ENCODE assay signal across 19 cellular contexts in genomic region chr18:40810371-40810770, GRCh38.
A peak's percentile ranks its signal among the peaks of the same experiment; 100 is the strongest.
DNase-seq lines count a peak whose midpoint lies in the region; ATAC-seq and TF ChIP-seq lines count a peak whose summit lies in the region.
"Had no signal": no experiment of that assay in that cellular context is flagged by ENCODE, and none has a peak within 500 bp of the region (broad histone marks: within the 10 kb centered on the region; RNA-seq: fewer than 3 reads in every experiment).

No MANE protein-coding gene starts in this region.

- ATAC-seq in GM21786 (IDR thresholded peaks at IDR 0.05; ENCODE audit: unreplicated experiment) (no peak), GM21360 (IDR thresholded peaks at IDR 0.05; ENCODE audit: unreplicated experiment) (no peak)
- ATAC-seq: HCT116; natural killer cell treated with Interleukin-12 subunit alpha and Interleukin-12 subunit beta and Interleukin-15 and Interleukin-18, amount 100 ng/mL, for 72 hours had no signal

- no peak overlapping the region for H2AK5ac ChIP-seq in mesenchymal stem cell (ENCODE audit: low read length, severe bottlenecking)

- H4K8ac ChIP-seq in mesenchymal stem cell (ENCODE audit: low read length): no peak overlapping the region

- H3K36me3 ChIP-seq in mesenchymal stem cell (ENCODE audit: control insufficient read depth in 1 of 2, insufficient read depth in 2 of 2, low read depth in 1 of 2, low read length in 2 of 2): no peaks in the 10 kb centered on the region
- H3K36me3 ChIP-seq: uterus had no signal

- no peaks in the 10 kb centered on the region for H3K27me3 ChIP-seq in mesenchymal stem cell (ENCODE audit: control insufficient read depth in 1 of 2, insufficient read depth in 1 of 2, low read length in 2 of 2)
- H3K27me3 ChIP-seq: uterus had no signal

- H3K79me1 ChIP-seq in mesenchymal stem cell (replicated peaks; ENCODE audit: low read length, poor library complexity, severe bottlenecking): no peaks in the 10 kb centered on the region

- no peak overlapping the region for H2BK120ac ChIP-seq in mesenchymal stem cell (ENCODE audit: low read depth, low read length)

- H2BK12ac ChIP-seq in mesenchymal stem cell (ENCODE audit: low read length in 2 of 2): no peak overlapping the region

- no peak overlapping the region for H4K91ac ChIP-seq in mesenchymal stem cell (ENCODE audit: low read length)

- no peak overlapping the region for H3K23ac ChIP-seq in mesenchymal stem cell (ENCODE audit: low read length in 2 of 2)

- H3K4ac ChIP-seq in mesenchymal stem cell (ENCODE audit: low read depth in 1 of 2, low read length in 2 of 2): no peak overlapping the region

- no peak overlapping the region for H2BK15ac ChIP-seq in mesenchymal stem cell (ENCODE audit: low read depth, poor library complexity, severe bottlenecking)

- no peaks in the 10 kb centered on the region for H3K9me3 ChIP-seq in mesenchymal stem cell (ENCODE audit: control insufficient read depth, low read length)
- H3K9me3 ChIP-seq: uterus had no signal

- no peaks in the 10 kb centered on the region for H3K4me1 ChIP-seq in mesenchymal stem cell (ENCODE audit: control insufficient read depth, insufficient read depth, low read depth, low read length)
- H3K4me1 ChIP-seq: uterus had no signal

- H3K4me3 ChIP-seq in choroid plexus epithelial cell (ENCODE audit: low read depth, low read length): no peak overlapping the region
- H3K4me3 ChIP-seq in mesenchymal stem cell (ENCODE audit: insufficient read depth in 1 of 2, low read depth in 1 of 2, low read length in 2 of 2): no peak overlapping the region
- H3K4me3 ChIP-seq: uterus had no signal

- no peak overlapping the region for H3K4me2 ChIP-seq in mesenchymal stem cell (ENCODE audit: low read length, poor library complexity, severe bottlenecking)
- H3K4me2 ChIP-seq: KMS-11 had no signal

- no peak overlapping the region for H3K27ac ChIP-seq in mesenchymal stem cell (ENCODE audit: low read length, poor library complexity, severe bottlenecking)
- H3K27ac ChIP-seq: HL-60, KMS-11, uterus had no signal

- no peak for TF ChIP-seq CTCF in choroid plexus epithelial cell (conservative IDR thresholded peaks at IDR 0.05; ENCODE audit: low read depth, low read length)

- H3K9ac ChIP-seq in mesenchymal stem cell (ENCODE audit: low read length): no peak overlapping the region
- H3K9ac ChIP-seq: KMS-11 had no signal

- H3K18ac ChIP-seq in mesenchymal stem cell (ENCODE audit: low read depth in 1 of 2, low read length in 2 of 2): no peak overlapping the region

- peak; percentile 4 for DNase-seq in H4 (ENCODE audit: low spot score)
- DNase-seq in NCI-H460 (ENCODE audit: extremely low read depth, low read depth): peak; percentile 15
- DNase-seq in choroid plexus epithelial cell (ENCODE audit: low read depth): peak; percentile 27
- DNase-seq in mesenchymal stem cell: peak; percentile 21
- no peak for DNase-seq in COLO668 (lab: John Stamatoyannopoulos, UW; ENCODE audit: unreplicated experiment)
- no peak for DNase-seq in stimulated activated CD4-positive, alpha-beta T cell treated with anti-CD3 and anti-CD28 coated beads, Interleukin-4, amount 100 ng/mL, for 4 hours
- DNase-seq: activated CD4-positive, alpha-beta T cell treated with anti-CD3 and anti-CD28 coated beads, Interleukin-2, amount 10 ng/mL, durations not matched to agents 24 days and 14 days; activated naive CD4-positive, alpha-beta T cell; anterior cingulate cortex; NCI-H1092 treated with DMSO at 0.1 percent for 48 hours; small intestine; stimulated activated CD4-positive, alpha-beta T cell treated with anti-CD3 and anti-CD28 coated beads, Interleukin-4, amount 100 ng/mL, for 24 hours; uterus had no signal

- no peak overlapping the region for H2BK5ac ChIP-seq in mesenchymal stem cell (ENCODE audit: low read depth, low read length, poor library complexity, severe bottlenecking)

- H3K14ac ChIP-seq in mesenchymal stem cell (ENCODE audit: low read length in 2 of 2): no peak overlapping the region

- H2AFZ ChIP-seq in mesenchymal stem cell (ENCODE audit: low read depth, low read length): no peak overlapping the region

Comparison
In these comparisons a context has a peak if more than half of its experiments do, and no peak if none do; other contexts are left out.
1. DNase-seq: peak in H4 (single experiment), NCI-H460 (single experiment), choroid plexus epithelial cell (single experiment) and mesenchymal stem cell (single experiment); none in COLO668 (single experiment) and stimulated activated CD4-positive, alpha-beta T cell treated with anti-CD3 and anti-CD28 coated beads, Interleukin-4, amount 100 ng/mL, for 4 hours (0 of 2).